In genomic region chr12:123389560-123390351, GRCh38 we compare ENCODE assay signal across 8 cellular contexts. TPM values are rescaled to one million over a fixed set of nuclear protein-coding genes. Genes with fewer than 3 reads are reported as not detected.
DNase-seq lines count a peak whose midpoint lies in the region; ATAC-seq and TF ChIP-seq lines count a peak whose summit lies in the region.

No MANE protein-coding gene starts in this region.

- DNase-seq in SIG-M5 treated with dmso at 0.1 percent for 504 hours (lab: John Stamatoyannopoulos, UW; ENCODE audit: unreplicated experiment) (peak; percentile 14), SIG-M5 (lab: John Stamatoyannopoulos, UW) (no peak), erythroblast (lab: John Stamatoyannopoulos, UW) (peak; percentile 58 to 69), uterus (peak in 1 of 2 donors; percentile 30)
- DNase-seq in activated CD4-positive, alpha-beta memory T cell treated with anti-CD3 and anti-CD28 coated beads for 36 hours, result peak; percentile 45
- peak in 6 of 9 donors; percentile 13 to 50 (median 20) for DNase-seq in naive thymus-derived CD4-positive, alpha-beta T cell

- H3K4me1 ChIP-seq in naive thymus-derived CD4-positive, alpha-beta T cell (ENCODE audit: control insufficient read depth in 2 of 2, insufficient read depth in 2 of 2, low read length in 2 of 2), result peaks cover 8 to 13% of the 10 kb centered on the region in 2 donors
- peaks cover 6 to 13% of the 10 kb centered on the region in 2 donors for H3K4me1 ChIP-seq in uterus

- no peaks in the 10 kb centered on the region for H3K27me3 ChIP-seq in naive thymus-derived CD4-positive, alpha-beta T cell (ENCODE audit: control insufficient read depth in 2 of 2, insufficient read depth in 2 of 2, low read length in 2 of 2)
- no peaks in the 10 kb centered on the region for H3K27me3 ChIP-seq in uterus

- CTCF ChIA-PET in activated CD4-positive, alpha-beta memory T cell treated with anti-CD3 and anti-CD28 coated beads for 36 hours (lab: Charles Lee), result no interaction called here
- CTCF ChIA-PET in naive thymus-derived CD4-positive, alpha-beta T cell (lab: Charles Lee), result no interaction called here

- H3K36me3 Mint-ChIP-seq in activated CD4-positive, alpha-beta memory T cell treated with anti-CD3 and anti-CD28 coated beads for 36 hours, result peaks cover 35% of the 10 kb centered on the region
- H3K36me3 Mint-ChIP-seq in naive thymus-derived CD4-positive, alpha-beta T cell, result peaks cover 0 to 19% (median 4%) of the 10 kb centered on the region in 5 donors

- peaks cover 40% of the 10 kb centered on the region for H3K4me1 Mint-ChIP-seq in activated CD4-positive, alpha-beta memory T cell treated with anti-CD3 and anti-CD28 coated beads for 36 hours (ENCODE audit: low read depth)
- peaks cover 14 to 45% (median 38%) of the 10 kb centered on the region in 7 donors for H3K4me1 Mint-ChIP-seq in naive thymus-derived CD4-positive, alpha-beta T cell

- H3K36me3 ChIP-seq in naive thymus-derived CD4-positive, alpha-beta T cell (ENCODE audit: control insufficient read depth in 2 of 3, insufficient read depth in 3 of 3, low read length in 3 of 3), result peaks cover 0 to 26% (median 0%) of the 10 kb centered on the region in 3 experiments
- H3K36me3 ChIP-seq in uterus, result no peaks in the 10 kb centered on the region

- H3K27ac Mint-ChIP-seq in activated CD4-positive, alpha-beta memory T cell treated with anti-CD3 and anti-CD28 coated beads for 36 hours, result peak overlapping the region; percentile 67
- peak overlapping the region; percentile 65 to 92 (median 79) for H3K27ac Mint-ChIP-seq in naive thymus-derived CD4-positive, alpha-beta T cell

- POLR2A ChIA-PET in activated CD4-positive, alpha-beta memory T cell treated with anti-CD3 and anti-CD28 coated beads for 36 hours (lab: Charles Lee), result interaction anchor here (1.1 kb wide), 1 partner anchor 68 kb away, joined by 3 read pairs; the partner anchor contains the start of gene SNRNP35
- POLR2A ChIA-PET in naive thymus-derived CD4-positive, alpha-beta T cell (lab: Charles Lee), result interaction anchor here (1.0 kb wide), 1 partner anchor 59 kb away, joined by 3 read pairs; no protein-coding TSS in a partner anchor

- H3K4me3 ChIP-seq in naive thymus-derived CD4-positive, alpha-beta T cell (ENCODE audit: low read length), result peak overlapping the region; percentile 55
- H3K4me3 ChIP-seq in uterus, result peak overlapping the region; percentile 47 to 61

- peak overlapping the region; percentile 79 for H3K4me3 Mint-ChIP-seq in activated CD4-positive, alpha-beta memory T cell treated with anti-CD3 and anti-CD28 coated beads for 36 hours
- H3K4me3 Mint-ChIP-seq in naive thymus-derived CD4-positive, alpha-beta T cell, result peak overlapping the region; percentile 77 to 91 (median 85)

- H3K9me3 Mint-ChIP-seq in activated CD4-positive, alpha-beta memory T cell treated with anti-CD3 and anti-CD28 coated beads for 36 hours, result no peaks in the 10 kb centered on the region
- no peaks in the 10 kb centered on the region for H3K9me3 Mint-ChIP-seq in naive thymus-derived CD4-positive, alpha-beta T cell

- intact Hi-C loops in activated CD4-positive, alpha-beta memory T cell treated with anti-CD3 and anti-CD28 coated beads for 36 hours (cut with micrococcal nuclease), result loop anchor here (1.0 to 5.0 kb wide), 5 partner anchors 37 to 193 kb away; partner anchors contain the start of genes RILPL1, RILPL2 and SNRNP35
- intact Hi-C loops in naive thymus-derived CD4-positive, alpha-beta T cell (cut with micrococcal nuclease), result loop anchor here (2.0 to 5.0 kb wide), 5 partner anchors 48 to 243 kb away; partner anchors contain the start of genes CDK2AP1 (in 1 of the 2), EIF2B1 (in 1 of the 2), GTF2H3 (in 1 of the 2) and RILPL1 (in 1 of the 2)
- intact Hi-C loops in uterus (cut with DNase I; ENCODE audit: low total_unique reads), result no loop called here

- H3K27me3 Mint-ChIP-seq in activated CD4-positive, alpha-beta memory T cell treated with anti-CD3 and anti-CD28 coated beads for 36 hours, result no peaks in the 10 kb centered on the region
- no peaks in the 10 kb centered on the region for H3K27me3 Mint-ChIP-seq in naive thymus-derived CD4-positive, alpha-beta T cell

- no peak for TF ChIP-seq CTCF in uterus (IDR thresholded peaks at IDR 0.05)

- no peaks in the 10 kb centered on the region for H3K9me3 ChIP-seq in naive thymus-derived CD4-positive, alpha-beta T cell (ENCODE audit: control insufficient read depth in 2 of 3, low read length in 3 of 3)
- H3K9me3 ChIP-seq in uterus, result no peaks in the 10 kb centered on the region

- peak overlapping the region; percentile 68 for H3K27ac ChIP-seq in naive thymus-derived CD4-positive, alpha-beta T cell (ENCODE audit: low read depth, low read length)
- H3K27ac ChIP-seq in uterus, result peak overlapping the region; percentile 84 to 93

- TF ChIP-seq POLR2A in erythroblast (IDR thresholded peaks at IDR 0.05; ENCODE audit: low read length) (no peak), uterus (IDR thresholded peaks at IDR 0.05) (peak in 1 of 2 donors; percentile 15)

- peak; percentile 10 for ATAC-seq in HG03439 (IDR thresholded peaks at IDR 0.05; ENCODE audit: unreplicated experiment)
- peak; percentile 22 for ATAC-seq in naive thymus-derived CD4-positive, alpha-beta T cell
- ATAC-seq in GM21515 (IDR thresholded peaks at IDR 0.05; ENCODE audit: unreplicated experiment), result no peak

RNA-seq across cellular contexts. Expression of gene KMT5A, which starts 5.8 kb away (rescaled TPM):
- 10 to 100 TPM; 59.9 to 62.0 TPM for total RNA-seq in activated CD4-positive, alpha-beta memory T cell treated with anti-CD3 and anti-CD28 coated beads for 36 hours
- total RNA-seq in naive thymus-derived CD4-positive, alpha-beta T cell, result 10 to 100 TPM; 24.4 to 57.4 (median 28.3) TPM
- polyA plus RNA-seq in naive thymus-derived CD4-positive, alpha-beta T cell, result 1 to 10 TPM; 1.4 to 3.1 TPM
- 10 to 100 TPM; 20.9 to 71.5 (median 42.1) TPM for total RNA-seq in uterus

RNA-seq across cellular contexts. Expression of gene SBNO1, which starts 25.1 kb away (rescaled TPM):
- total RNA-seq in activated CD4-positive, alpha-beta memory T cell treated with anti-CD3 and anti-CD28 coated beads for 36 hours, result 10 to 100 TPM; 49.9 to 50.6 TPM
- total RNA-seq in naive thymus-derived CD4-positive, alpha-beta T cell, result 10 to 100 TPM; 30.1 to 49.9 (median 43.7) TPM
- 10 to 100 TPM; 31.6 to 34.0 TPM for polyA plus RNA-seq in naive thymus-derived CD4-positive, alpha-beta T cell
- 10 to 100 TPM; 16.8 to 40.5 (median 33.0) TPM for total RNA-seq in uterus

RNA-seq across cellular contexts. Expression of gene RILPL2, which starts 46.7 kb away (rescaled TPM):
- 10 to 100 TPM; 15.4 to 16.6 TPM for total RNA-seq in activated CD4-positive, alpha-beta memory T cell treated with anti-CD3 and anti-CD28 coated beads for 36 hours
- total RNA-seq in naive thymus-derived CD4-positive, alpha-beta T cell, result 10 to 100 TPM in 1 of 5 experiments, 1 to 10 TPM in 4; 4.3 to 12.8 (median 5.6) TPM
- polyA plus RNA-seq in naive thymus-derived CD4-positive, alpha-beta T cell, result 1 to 10 TPM; 5.5 to 5.6 TPM
- 10 to 100 TPM in 1 of 4 donors, 1 to 10 TPM in 3; 4.0 to 10.1 (median 5.8) TPM for total RNA-seq in uterus
